Comparison of ENCODE assay signal across 1 cellular context in the genomic region with DNA sequence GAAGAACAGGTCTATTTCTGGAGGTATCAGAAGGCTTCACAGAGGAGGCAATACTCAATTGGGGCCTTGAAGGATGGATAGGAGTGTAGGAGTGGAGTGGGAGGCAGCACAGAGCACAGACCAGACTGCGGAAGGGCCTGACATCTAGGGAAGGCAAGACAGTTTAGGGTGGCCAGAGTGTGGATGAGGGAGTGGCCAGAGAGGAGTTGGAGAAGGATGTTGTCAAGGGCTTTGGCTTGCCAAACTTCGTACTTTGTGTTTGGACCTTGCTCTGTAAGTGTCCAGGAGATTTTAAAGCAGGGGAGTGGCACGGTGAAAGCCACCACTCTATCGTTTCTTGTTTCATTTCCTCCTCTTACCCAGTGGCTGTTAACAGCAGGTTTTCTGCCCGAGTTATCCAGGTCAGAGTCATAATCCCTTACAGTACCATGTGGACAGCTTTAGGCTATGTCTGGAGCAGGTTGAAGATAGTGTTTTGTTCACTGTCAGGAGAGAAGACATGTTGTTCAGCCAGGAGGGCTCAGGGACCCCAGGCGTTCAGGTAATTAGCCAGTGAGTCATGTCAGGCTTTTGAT.
TF ChIP-seq lines count a peak whose summit lies in the region.

No MANE protein-coding gene starts in this region.

TF ChIP-seq in IMR-90, 13 proteins besides CTCF, POLR2A, EP300 and RAD21 (continued from another document):
- TF ChIP-seq, protein P1, sequence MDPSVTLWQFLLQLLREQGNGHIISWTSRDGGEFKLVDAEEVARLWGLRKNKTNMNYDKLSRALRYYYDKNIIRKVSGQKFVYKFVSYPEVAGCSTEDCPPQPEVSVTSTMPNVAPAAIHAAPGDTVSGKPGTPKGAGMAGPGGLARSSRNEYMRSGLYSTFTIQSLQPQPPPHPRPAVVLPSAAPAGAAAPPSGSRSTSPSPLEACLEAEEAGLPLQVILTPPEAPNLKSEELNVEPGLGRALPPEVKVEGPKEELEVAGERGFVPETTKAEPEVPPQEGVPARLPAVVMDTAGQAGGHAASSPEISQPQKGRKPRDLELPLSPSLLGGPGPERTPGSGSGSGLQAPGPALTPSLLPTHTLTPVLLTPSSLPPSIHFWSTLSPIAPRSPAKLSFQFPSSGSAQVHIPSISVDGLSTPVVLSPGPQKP (IDR thresholded peaks at IDR 0.05; ENCODE audit: borderline replicate concordance, low read depth, low read length) = no peak
- TF ChIP-seq MAFK (IDR thresholded peaks at IDR 0.05; ENCODE audit: low read depth, low read length) (no peak), SMC3 (IDR thresholded peaks at IDR 0.05; ENCODE audit: low read depth, low read length) (no peak), CHD1 (IDR thresholded peaks at IDR 0.05; ENCODE audit: low read depth, low read length) (no peak), RCOR1 (IDR thresholded peaks at IDR 0.05; ENCODE audit: insufficient replicate concordance, low read length) (no peak), MXI1 (IDR thresholded peaks at IDR 0.05; ENCODE audit: borderline replicate concordance, low read depth, low read length) (no peak), CEBPB (IDR thresholded peaks at IDR 0.05; ENCODE audit: low read depth, low read length) (no peak), FOS (IDR thresholded peaks at IDR 0.05; ENCODE audit: low read depth, low read length) (no peak), NFE2L2 (IDR thresholded peaks at IDR 0.05; ENCODE audit: low read depth, low read length) (no peak), BHLHE40 (IDR thresholded peaks at IDR 0.05; ENCODE audit: low read depth, low read length) (no peak)
- TF ChIP-seq, protein P2, sequence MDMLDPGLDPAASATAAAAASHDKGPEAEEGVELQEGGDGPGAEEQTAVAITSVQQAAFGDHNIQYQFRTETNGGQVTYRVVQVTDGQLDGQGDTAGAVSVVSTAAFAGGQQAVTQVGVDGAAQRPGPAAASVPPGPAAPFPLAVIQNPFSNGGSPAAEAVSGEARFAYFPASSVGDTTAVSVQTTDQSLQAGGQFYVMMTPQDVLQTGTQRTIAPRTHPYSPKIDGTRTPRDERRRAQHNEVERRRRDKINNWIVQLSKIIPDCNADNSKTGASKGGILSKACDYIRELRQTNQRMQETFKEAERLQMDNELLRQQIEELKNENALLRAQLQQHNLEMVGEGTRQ (IDR thresholded peaks at IDR 0.05; ENCODE audit: low read depth, low read length) = no peak
